In genomic region chr9:114282926-114283325, GRCh38 we compare ENCODE assay signal across 9 cellular contexts.
DNase-seq lines count a peak whose midpoint lies in the region; ATAC-seq and FAIRE-seq lines count a peak whose summit lies in the region.
"Had no signal": no experiment of that assay in that cellular context is flagged by ENCODE, and none has a peak within 500 bp of the region (broad histone marks: within the 10 kb centered on the region; RNA-seq: fewer than 3 reads in every experiment).

No MANE protein-coding gene starts in this region.

- peak; percentile 54 for DNase-seq in activated effector memory CD4-positive, alpha-beta T cell treated with anti-CD3 and anti-CD28 coated beads, Interleukin-2, amount 50 U/mL, for 16 hours
- no peak for DNase-seq in activated effector memory CD4-positive, alpha-beta T cell treated with Interleukin-2 at 50 U/mL for 16 hours
- DNase-seq in RCC 7860 (ENCODE audit: low spot score) (peak; percentile 86), fibroblast of gingiva (ENCODE audit: low read depth) (peak; percentile 89), stromal cell of bone marrow (ENCODE audit: low read depth) (peak; percentile 58)

- ATAC-seq in GM18520 (IDR thresholded peaks at IDR 0.05; ENCODE audit: unreplicated experiment) = no peak
- ATAC-seq in HG02642 (IDR thresholded peaks at IDR 0.05; ENCODE audit: poor library complexity, unreplicated experiment) = no peak
- no peak for ATAC-seq in HG03442 (IDR thresholded peaks at IDR 0.05; ENCODE audit: unreplicated experiment)

- peak; percentile 81 for FAIRE-seq in RCC 7860 (lab: Jason Lieb, UNC)
- FAIRE-seq: endometrium had no signal
